Comparison of ENCODE assay signal across 2 cellular contexts in the genomic region with DNA sequence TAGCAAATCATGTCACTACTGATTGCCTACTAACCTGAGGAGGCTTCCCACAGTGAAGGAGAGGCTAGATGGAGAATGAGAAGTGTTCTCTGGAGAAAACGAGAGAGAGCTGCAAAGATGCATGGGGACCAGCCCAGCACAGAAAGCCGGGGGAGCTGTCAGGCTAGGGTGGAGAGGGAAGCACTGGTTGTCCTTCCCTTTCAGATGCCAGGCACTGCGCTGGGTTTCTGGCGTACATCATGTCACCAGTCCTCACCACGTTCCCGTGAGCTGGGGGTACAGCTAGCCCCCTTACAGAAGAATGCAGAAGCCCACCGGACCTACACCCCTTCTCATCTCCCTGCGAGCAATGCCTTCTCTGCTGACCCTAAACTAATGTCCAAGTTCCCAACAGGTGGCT.
TF ChIP-seq lines count a peak whose summit lies in the region.

No MANE protein-coding gene starts in this region.

TF ChIP-seq in GM23338, 12 proteins besides CTCF, POLR2A, EP300 and RAD21:
- TF ChIP-seq CREB1 (CRISPR knock-in tag; IDR thresholded peaks at IDR 0.05; ENCODE audit: low read depth) (no peak), ETS1 (IDR thresholded peaks at IDR 0.05) (no peak), JUNB (IDR thresholded peaks at IDR 0.05; ENCODE audit: unreplicated experiment) (no peak), ZNF331 (CRISPR knock-in tag; IDR thresholded peaks at IDR 0.05; ENCODE audit: low read depth) (no peak)
- TF ChIP-seq, protein P1, sequence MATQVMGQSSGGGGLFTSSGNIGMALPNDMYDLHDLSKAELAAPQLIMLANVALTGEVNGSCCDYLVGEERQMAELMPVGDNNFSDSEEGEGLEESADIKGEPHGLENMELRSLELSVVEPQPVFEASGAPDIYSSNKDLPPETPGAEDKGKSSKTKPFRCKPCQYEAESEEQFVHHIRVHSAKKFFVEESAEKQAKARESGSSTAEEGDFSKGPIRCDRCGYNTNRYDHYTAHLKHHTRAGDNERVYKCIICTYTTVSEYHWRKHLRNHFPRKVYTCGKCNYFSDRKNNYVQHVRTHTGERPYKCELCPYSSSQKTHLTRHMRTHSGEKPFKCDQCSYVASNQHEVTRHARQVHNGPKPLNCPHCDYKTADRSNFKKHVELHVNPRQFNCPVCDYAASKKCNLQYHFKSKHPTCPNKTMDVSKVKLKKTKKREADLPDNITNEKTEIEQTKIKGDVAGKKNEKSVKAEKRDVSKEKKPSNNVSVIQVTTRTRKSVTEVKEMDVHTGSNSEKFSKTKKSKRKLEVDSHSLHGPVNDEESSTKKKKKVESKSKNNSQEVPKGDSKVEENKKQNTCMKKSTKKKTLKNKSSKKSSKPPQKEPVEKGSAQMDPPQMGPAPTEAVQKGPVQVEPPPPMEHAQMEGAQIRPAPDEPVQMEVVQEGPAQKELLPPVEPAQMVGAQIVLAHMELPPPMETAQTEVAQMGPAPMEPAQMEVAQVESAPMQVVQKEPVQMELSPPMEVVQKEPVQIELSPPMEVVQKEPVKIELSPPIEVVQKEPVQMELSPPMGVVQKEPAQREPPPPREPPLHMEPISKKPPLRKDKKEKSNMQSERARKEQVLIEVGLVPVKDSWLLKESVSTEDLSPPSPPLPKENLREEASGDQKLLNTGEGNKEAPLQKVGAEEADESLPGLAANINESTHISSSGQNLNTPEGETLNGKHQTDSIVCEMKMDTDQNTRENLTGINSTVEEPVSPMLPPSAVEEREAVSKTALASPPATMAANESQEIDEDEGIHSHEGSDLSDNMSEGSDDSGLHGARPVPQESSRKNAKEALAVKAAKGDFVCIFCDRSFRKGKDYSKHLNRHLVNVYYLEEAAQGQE (IDR thresholded peaks at IDR 0.05; ENCODE audit: unreplicated experiment): no peak

TF ChIP-seq in HepG2, 621 proteins besides CTCF, POLR2A, EP300 and RAD21:
- TF ChIP-seq TMF1 (CRISPR knock-in tag; IDR thresholded peaks at IDR 0.05; ENCODE audit: low read depth) (no peak), ZBTB38 (CRISPR knock-in tag; IDR thresholded peaks at IDR 0.05) (peak; percentile 47; the same call in 1 of the 2 replicates), HOXA7 (CRISPR knock-in tag; IDR thresholded peaks at IDR 0.05) (no peak), ZBED4 (CRISPR knock-in tag; IDR thresholded peaks at IDR 0.05; ENCODE audit: borderline replicate concordance) (no peak), NR1H2 (CRISPR knock-in tag; IDR thresholded peaks at IDR 0.05; ENCODE audit: borderline replicate concordance, low read depth) (no peak), NFRKB (IDR thresholded peaks at IDR 0.05) (no peak), ATF5 (CRISPR knock-in tag; IDR thresholded peaks at IDR 0.05; ENCODE audit: low read depth) (no peak), BATF2 (CRISPR knock-in tag; IDR thresholded peaks at IDR 0.05) (0 out of 2 replicates have a peak, but pooled peaks have one; percentile 16), CHCHD3 (CRISPR knock-in tag; IDR thresholded peaks at IDR 0.05) (no peak), TCF7 (IDR thresholded peaks at IDR 0.05; ENCODE audit: low read depth) (no peak), SIX1 (CRISPR knock-in tag; IDR thresholded peaks at IDR 0.05; ENCODE audit: borderline replicate concordance) (no peak), HDAC1 (CRISPR knock-in tag; IDR thresholded peaks at IDR 0.05) (no peak)
- TF ChIP-seq, protein P2, sequence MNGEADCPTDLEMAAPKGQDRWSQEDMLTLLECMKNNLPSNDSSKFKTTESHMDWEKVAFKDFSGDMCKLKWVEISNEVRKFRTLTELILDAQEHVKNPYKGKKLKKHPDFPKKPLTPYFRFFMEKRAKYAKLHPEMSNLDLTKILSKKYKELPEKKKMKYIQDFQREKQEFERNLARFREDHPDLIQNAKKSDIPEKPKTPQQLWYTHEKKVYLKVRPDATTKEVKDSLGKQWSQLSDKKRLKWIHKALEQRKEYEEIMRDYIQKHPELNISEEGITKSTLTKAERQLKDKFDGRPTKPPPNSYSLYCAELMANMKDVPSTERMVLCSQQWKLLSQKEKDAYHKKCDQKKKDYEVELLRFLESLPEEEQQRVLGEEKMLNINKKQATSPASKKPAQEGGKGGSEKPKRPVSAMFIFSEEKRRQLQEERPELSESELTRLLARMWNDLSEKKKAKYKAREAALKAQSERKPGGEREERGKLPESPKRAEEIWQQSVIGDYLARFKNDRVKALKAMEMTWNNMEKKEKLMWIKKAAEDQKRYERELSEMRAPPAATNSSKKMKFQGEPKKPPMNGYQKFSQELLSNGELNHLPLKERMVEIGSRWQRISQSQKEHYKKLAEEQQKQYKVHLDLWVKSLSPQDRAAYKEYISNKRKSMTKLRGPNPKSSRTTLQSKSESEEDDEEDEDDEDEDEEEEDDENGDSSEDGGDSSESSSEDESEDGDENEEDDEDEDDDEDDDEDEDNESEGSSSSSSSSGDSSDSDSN (CRISPR knock-in tag; IDR thresholded peaks at IDR 0.05): no peak
- TF ChIP-seq, protein P3, sequence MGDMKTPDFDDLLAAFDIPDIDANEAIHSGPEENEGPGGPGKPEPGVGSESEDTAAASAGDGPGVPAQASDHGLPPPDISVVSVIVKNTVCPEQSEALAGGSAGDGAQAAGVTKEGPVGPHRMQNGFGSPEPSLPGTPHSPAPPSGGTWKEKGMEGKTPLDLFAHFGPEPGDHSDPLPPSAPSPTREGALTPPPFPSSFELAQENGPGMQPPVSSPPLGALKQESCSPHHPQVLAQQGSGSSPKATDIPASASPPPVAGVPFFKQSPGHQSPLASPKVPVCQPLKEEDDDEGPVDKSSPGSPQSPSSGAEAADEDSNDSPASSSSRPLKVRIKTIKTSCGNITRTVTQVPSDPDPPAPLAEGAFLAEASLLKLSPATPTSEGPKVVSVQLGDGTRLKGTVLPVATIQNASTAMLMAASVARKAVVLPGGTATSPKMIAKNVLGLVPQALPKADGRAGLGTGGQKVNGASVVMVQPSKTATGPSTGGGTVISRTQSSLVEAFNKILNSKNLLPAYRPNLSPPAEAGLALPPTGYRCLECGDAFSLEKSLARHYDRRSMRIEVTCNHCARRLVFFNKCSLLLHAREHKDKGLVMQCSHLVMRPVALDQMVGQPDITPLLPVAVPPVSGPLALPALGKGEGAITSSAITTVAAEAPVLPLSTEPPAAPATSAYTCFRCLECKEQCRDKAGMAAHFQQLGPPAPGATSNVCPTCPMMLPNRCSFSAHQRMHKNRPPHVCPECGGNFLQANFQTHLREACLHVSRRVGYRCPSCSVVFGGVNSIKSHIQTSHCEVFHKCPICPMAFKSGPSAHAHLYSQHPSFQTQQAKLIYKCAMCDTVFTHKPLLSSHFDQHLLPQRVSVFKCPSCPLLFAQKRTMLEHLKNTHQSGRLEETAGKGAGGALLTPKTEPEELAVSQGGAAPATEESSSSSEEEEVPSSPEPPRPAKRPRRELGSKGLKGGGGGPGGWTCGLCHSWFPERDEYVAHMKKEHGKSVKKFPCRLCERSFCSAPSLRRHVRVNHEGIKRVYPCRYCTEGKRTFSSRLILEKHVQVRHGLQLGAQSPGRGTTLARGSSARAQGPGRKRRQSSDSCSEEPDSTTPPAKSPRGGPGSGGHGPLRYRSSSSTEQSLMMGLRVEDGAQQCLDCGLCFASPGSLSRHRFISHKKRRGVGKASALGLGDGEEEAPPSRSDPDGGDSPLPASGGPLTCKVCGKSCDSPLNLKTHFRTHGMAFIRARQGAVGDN (CRISPR knock-in tag; IDR thresholded peaks at IDR 0.05): peak; percentile 38; the same call in 1 of the 2 replicates
TF ChIP-seq in HepG2: peak in this region for 3.
